ENCODE assay signal across 1 cellular context in the genomic region with DNA sequence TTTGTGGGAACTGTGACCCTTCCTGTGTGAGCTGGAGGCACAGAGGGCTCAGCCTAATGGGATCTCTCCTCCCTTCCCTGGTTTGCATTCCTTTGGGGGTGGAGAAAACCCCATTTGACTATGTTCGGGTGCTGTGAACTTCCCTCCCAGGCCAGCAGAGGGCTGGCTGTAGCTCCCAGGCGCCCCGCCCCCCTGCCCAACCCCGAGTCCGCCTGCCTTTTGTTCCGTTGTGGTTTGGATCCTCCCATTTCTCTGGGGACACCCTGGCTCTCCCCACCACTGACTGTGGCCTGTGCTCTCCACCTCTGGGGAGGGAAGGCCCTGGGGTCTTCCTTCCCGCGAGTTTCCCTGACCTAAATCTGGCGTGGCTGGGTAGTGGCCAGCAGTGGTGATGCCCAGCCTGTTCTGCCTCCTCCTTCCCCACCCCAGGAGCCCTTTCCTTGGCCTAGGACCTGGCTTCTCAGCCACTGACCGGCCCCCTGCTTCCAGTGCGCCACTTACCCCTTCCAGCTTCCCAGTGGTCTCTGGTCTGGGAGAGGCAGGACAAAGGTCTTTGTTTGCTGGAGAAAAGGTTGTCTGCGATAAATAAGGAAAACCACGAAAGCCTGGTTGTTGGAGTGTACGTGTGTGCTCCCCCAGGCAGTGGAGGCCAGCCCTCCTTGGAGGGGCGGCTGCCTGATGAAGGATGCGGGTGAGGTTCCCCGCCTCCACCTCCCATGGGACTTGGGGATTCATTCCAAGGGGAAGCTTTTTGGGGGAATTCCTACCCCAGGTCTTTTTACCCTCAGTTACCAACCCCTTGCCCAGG.
TF ChIP-seq lines count a peak whose summit lies in the region.

No MANE protein-coding gene starts in this region.

TF ChIP-seq in HEK293, 187 proteins besides CTCF, POLR2A, EP300 and RAD21 (continued from another document and continues in another):
- TF ChIP-seq, protein P1, sequence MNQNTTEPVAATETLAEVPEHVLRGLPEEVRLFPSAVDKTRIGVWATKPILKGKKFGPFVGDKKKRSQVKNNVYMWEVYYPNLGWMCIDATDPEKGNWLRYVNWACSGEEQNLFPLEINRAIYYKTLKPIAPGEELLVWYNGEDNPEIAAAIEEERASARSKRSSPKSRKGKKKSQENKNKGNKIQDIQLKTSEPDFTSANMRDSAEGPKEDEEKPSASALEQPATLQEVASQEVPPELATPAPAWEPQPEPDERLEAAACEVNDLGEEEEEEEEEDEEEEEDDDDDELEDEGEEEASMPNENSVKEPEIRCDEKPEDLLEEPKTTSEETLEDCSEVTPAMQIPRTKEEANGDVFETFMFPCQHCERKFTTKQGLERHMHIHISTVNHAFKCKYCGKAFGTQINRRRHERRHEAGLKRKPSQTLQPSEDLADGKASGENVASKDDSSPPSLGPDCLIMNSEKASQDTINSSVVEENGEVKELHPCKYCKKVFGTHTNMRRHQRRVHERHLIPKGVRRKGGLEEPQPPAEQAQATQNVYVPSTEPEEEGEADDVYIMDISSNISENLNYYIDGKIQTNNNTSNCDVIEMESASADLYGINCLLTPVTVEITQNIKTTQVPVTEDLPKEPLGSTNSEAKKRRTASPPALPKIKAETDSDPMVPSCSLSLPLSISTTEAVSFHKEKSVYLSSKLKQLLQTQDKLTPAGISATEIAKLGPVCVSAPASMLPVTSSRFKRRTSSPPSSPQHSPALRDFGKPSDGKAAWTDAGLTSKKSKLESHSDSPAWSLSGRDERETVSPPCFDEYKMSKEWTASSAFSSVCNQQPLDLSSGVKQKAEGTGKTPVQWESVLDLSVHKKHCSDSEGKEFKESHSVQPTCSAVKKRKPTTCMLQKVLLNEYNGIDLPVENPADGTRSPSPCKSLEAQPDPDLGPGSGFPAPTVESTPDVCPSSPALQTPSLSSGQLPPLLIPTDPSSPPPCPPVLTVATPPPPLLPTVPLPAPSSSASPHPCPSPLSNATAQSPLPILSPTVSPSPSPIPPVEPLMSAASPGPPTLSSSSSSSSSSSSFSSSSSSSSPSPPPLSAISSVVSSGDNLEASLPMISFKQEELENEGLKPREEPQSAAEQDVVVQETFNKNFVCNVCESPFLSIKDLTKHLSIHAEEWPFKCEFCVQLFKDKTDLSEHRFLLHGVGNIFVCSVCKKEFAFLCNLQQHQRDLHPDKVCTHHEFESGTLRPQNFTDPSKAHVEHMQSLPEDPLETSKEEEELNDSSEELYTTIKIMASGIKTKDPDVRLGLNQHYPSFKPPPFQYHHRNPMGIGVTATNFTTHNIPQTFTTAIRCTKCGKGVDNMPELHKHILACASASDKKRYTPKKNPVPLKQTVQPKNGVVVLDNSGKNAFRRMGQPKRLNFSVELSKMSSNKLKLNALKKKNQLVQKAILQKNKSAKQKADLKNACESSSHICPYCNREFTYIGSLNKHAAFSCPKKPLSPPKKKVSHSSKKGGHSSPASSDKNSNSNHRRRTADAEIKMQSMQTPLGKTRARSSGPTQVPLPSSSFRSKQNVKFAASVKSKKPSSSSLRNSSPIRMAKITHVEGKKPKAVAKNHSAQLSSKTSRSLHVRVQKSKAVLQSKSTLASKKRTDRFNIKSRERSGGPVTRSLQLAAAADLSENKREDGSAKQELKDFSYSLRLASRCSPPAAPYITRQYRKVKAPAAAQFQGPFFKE (tag by site-specific recombination; IDR thresholded peaks at IDR 0.05; ENCODE audit: borderline replicate concordance): no peak
- TF ChIP-seq, protein P2, sequence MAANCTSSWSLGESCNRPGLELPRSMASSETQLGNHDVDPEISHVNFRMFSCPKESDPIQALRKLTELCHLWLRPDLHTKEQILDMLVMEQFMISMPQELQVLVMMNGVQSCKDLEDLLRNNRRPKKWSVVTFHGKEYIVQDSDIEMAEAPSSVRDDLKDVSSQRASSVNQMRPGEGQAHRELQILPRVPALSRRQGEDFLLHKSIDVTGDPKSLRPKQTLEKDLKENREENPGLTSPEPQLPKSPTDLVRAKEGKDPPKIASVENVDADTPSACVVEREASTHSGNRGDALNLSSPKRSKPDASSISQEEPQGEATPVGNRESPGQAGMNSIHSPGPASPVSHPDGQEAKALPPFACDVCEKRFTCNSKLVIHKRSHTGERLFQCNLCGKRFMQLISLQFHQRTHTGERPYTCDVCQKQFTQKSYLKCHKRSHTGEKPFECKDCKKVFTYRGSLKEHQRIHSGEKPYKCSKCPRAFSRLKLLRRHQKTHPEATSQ (tag by site-specific recombination; IDR thresholded peaks at IDR 0.05): no peak
- peak; percentile 26; the same call in 1 of the 2 replicates for TF ChIP-seq ZBTB8A (tag by site-specific recombination; IDR thresholded peaks at IDR 0.05)
- TF ChIP-seq, protein P3, sequence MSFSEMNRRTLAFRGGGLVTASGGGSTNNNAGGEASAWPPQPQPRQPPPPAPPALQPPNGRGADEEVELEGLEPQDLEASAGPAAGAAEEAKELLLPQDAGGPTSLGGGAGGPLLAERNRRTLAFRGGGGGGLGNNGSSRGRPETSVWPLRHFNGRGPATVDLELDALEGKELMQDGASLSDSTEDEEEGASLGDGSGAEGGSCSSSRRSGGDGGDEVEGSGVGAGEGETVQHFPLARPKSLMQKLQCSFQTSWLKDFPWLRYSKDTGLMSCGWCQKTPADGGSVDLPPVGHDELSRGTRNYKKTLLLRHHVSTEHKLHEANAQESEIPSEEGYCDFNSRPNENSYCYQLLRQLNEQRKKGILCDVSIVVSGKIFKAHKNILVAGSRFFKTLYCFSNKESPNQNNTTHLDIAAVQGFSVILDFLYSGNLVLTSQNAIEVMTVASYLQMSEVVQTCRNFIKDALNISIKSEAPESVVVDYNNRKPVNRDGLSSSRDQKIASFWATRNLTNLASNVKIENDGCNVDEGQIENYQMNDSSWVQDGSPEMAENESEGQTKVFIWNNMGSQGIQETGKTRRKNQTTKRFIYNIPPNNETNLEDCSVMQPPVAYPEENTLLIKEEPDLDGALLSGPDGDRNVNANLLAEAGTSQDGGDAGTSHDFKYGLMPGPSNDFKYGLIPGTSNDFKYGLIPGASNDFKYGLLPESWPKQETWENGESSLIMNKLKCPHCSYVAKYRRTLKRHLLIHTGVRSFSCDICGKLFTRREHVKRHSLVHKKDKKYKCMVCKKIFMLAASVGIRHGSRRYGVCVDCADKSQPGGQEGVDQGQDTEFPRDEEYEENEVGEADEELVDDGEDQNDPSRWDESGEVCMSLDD (tag by site-specific recombination; IDR thresholded peaks at IDR 0.05): peak; percentile 72; the same call in 1 of the 2 replicates
- no peak for TF ChIP-seq ZNF175 (tag by site-specific recombination; IDR thresholded peaks at IDR 0.05)
- TF ChIP-seq ZNF16 (tag by site-specific recombination; IDR thresholded peaks at IDR 0.05; ENCODE audit: low read depth): peak; percentile 79; the same call in 1 of the 2 replicates
- no peak for TF ChIP-seq ZNF274 (IDR thresholded peaks at IDR 0.05; ENCODE audit: low read length)
- no peak for TF ChIP-seq ZNF274 (tag by site-specific recombination; IDR thresholded peaks at IDR 0.05; ENCODE audit: borderline replicate concordance)
- peak; percentile 62 for TF ChIP-seq SP2 (tag by site-specific recombination; IDR thresholded peaks at IDR 0.05)
- no peak; the same call in 1 of the 2 replicates for TF ChIP-seq ZIC2 (tag by site-specific recombination; IDR thresholded peaks at IDR 0.05)
- TF ChIP-seq ZNF214 (tag by site-specific recombination; IDR thresholded peaks at IDR 0.05; ENCODE audit: borderline replicate concordance): no peak
- TF ChIP-seq, protein P4, sequence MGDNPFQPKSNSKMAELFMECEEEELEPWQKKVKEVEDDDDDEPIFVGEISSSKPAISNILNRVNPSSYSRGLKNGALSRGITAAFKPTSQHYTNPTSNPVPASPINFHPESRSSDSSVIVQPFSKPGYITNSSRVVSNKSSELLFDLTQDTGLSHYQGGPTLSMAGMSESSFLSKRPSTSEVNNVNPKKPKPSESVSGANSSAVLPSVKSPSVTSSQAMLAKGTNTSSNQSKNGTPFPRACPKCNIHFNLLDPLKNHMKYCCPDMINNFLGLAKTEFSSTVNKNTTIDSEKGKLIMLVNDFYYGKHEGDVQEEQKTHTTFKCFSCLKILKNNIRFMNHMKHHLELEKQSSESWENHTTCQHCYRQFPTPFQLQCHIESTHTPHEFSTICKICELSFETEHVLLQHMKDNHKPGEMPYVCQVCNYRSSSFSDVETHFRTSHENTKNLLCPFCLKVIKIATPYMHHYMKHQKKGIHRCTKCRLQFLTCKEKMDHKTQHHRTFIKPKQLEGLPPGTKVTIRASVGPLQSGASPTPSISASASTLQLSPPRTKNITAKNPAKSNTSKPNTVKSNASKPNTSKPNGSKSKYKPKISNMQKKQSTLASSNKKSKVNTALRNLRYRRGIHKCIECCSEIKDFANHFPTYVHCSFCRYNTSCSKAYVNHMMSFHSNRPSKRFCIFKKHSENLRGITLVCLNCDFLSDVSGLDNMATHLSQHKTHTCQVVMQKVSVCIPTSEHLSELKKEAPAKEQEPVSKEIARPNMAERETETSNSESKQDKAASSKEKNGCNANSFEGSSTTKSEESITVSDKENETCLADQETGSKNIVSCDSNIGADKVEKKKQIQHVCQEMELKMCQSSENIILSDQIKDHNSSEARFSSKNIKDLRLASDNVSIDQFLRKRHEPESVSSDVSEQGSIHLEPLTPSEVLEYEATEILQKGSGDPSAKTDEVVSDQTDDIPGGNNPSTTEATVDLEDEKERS (tag by site-specific recombination; IDR thresholded peaks at IDR 0.05): no peak
- peak; percentile 70 for TF ChIP-seq IKZF3 (tag by site-specific recombination; IDR thresholded peaks at IDR 0.05)
- TF ChIP-seq OSR2 (tag by site-specific recombination; IDR thresholded peaks at IDR 0.05): no peak
- TF ChIP-seq ZNF654 (tag by site-specific recombination; IDR thresholded peaks at IDR 0.05; ENCODE audit: low read depth): peak; percentile 41
- TF ChIP-seq KLF10 (tag by site-specific recombination; IDR thresholded peaks at IDR 0.05): peak; percentile 31; the same call in 1 of the 2 replicates
- TF ChIP-seq ZNF830 (tag by site-specific recombination; IDR thresholded peaks at IDR 0.05; ENCODE audit: low read depth): no peak
- no peak for TF ChIP-seq ZNF140 (tag by site-specific recombination; IDR thresholded peaks at IDR 0.05)
- TF ChIP-seq, protein P5, sequence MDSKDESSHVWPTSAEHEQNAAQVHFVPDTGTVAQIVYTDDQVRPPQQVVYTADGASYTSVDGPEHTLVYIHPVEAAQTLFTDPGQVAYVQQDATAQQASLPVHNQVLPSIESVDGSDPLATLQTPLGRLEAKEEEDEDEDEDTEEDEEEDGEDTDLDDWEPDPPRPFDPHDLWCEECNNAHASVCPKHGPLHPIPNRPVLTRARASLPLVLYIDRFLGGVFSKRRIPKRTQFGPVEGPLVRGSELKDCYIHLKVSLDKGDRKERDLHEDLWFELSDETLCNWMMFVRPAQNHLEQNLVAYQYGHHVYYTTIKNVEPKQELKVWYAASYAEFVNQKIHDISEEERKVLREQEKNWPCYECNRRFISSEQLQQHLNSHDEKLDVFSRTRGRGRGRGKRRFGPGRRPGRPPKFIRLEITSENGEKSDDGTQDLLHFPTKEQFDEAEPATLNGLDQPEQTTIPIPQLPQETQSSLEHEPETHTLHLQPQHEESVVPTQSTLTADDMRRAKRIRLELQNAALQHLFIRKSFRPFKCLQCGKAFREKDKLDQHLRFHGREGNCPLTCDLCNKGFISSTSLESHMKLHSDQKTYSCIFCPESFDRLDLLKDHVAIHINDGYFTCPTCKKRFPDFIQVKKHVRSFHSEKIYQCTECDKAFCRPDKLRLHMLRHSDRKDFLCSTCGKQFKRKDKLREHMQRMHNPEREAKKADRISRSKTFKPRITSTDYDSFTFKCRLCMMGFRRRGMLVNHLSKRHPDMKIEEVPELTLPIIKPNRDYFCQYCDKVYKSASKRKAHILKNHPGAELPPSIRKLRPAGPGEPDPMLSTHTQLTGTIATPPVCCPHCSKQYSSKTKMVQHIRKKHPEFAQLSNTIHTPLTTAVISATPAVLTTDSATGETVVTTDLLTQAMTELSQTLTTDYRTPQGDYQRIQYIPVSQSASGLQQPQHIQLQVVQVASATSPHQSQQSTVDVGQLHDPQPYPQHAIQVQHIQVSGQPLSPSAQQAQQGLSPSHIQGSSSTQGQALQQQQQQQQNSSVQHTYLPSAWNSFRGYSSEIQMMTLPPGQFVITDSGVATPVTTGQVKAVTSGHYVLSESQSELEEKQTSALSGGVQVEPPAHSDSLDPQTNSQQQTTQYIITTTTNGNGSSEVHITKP (tag by site-specific recombination; IDR thresholded peaks at IDR 0.05): peak; percentile 87
- peak; percentile 72 for TF ChIP-seq SP3 (tag by site-specific recombination; IDR thresholded peaks at IDR 0.05)
- no peak for TF ChIP-seq YY2 (tag by site-specific recombination; IDR thresholded peaks at IDR 0.05)
- TF ChIP-seq, protein P6, sequence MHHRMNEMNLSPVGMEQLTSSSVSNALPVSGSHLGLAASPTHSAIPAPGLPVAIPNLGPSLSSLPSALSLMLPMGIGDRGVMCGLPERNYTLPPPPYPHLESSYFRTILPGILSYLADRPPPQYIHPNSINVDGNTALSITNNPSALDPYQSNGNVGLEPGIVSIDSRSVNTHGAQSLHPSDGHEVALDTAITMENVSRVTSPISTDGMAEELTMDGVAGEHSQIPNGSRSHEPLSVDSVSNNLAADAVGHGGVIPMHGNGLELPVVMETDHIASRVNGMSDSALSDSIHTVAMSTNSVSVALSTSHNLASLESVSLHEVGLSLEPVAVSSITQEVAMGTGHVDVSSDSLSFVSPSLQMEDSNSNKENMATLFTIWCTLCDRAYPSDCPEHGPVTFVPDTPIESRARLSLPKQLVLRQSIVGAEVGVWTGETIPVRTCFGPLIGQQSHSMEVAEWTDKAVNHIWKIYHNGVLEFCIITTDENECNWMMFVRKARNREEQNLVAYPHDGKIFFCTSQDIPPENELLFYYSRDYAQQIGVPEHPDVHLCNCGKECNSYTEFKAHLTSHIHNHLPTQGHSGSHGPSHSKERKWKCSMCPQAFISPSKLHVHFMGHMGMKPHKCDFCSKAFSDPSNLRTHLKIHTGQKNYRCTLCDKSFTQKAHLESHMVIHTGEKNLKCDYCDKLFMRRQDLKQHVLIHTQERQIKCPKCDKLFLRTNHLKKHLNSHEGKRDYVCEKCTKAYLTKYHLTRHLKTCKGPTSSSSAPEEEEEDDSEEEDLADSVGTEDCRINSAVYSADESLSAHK (tag by site-specific recombination; IDR thresholded peaks at IDR 0.05): 0 out of 2 replicates have a peak, but pooled peaks have one; percentile 26
- TF ChIP-seq ZNF571 (tag by site-specific recombination; IDR thresholded peaks at IDR 0.05): no peak
- no peak for TF ChIP-seq ZNF335 (tag by site-specific recombination; conservative IDR thresholded peaks at IDR 0.05)
- no peak for TF ChIP-seq ZNF510 (tag by site-specific recombination; IDR thresholded peaks at IDR 0.05; ENCODE audit: insufficient replicate concordance)
- no peak for TF ChIP-seq ZNF202 (tag by site-specific recombination; IDR thresholded peaks at IDR 0.05; ENCODE audit: borderline replicate concordance)
- no peak for TF ChIP-seq ZBTB7A (tag by site-specific recombination; IDR thresholded peaks at IDR 0.05; ENCODE audit: low read depth)
- TF ChIP-seq, protein P7, sequence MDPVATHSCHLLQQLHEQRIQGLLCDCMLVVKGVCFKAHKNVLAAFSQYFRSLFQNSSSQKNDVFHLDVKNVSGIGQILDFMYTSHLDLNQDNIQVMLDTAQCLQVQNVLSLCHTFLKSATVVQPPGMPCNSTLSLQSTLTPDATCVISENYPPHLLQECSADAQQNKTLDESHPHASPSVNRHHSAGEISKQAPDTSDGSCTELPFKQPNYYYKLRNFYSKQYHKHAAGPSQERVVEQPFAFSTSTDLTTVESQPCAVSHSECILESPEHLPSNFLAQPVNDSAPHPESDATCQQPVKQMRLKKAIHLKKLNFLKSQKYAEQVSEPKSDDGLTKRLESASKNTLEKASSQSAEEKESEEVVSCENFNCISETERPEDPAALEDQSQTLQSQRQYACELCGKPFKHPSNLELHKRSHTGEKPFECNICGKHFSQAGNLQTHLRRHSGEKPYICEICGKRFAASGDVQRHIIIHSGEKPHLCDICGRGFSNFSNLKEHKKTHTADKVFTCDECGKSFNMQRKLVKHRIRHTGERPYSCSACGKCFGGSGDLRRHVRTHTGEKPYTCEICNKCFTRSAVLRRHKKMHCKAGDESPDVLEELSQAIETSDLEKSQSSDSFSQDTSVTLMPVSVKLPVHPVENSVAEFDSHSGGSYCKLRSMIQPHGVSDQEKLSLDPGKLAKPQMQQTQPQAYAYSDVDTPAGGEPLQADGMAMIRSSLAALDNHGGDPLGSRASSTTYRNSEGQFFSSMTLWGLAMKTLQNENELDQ (tag by site-specific recombination; IDR thresholded peaks at IDR 0.05; ENCODE audit: low read depth): no peak
- TF ChIP-seq KLF16 (tag by site-specific recombination; IDR thresholded peaks at IDR 0.05): peak; percentile 92
